Comparison of ENCODE assay signal across 14 cellular contexts in the genomic region with DNA sequence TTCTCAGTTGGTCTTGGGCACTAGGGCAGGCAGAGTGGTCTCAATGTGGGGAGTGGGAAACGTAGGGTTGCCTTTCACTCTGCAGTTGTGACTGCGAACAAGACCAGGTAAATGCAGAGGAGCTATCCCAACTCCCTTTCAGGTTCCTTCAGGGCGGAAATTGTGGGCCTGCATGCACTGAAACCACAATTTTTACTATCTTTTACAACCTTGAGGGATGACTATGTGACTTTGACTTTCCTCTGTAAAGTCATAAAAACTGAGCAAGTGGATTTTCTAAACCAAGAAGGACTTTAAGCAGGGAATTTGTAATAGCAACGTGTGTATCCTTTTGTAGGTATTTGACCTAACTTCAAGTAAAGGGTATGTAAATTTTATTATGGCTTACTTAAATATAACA.
DNase-seq lines count a peak whose midpoint lies in the region; TF ChIP-seq lines count a peak whose summit lies in the region.
"Had no signal": no experiment of that assay in that cellular context is flagged by ENCODE, and none has a peak within 500 bp of the region (broad histone marks: within the 10 kb centered on the region; RNA-seq: fewer than 3 reads in every experiment).

No MANE protein-coding gene starts in this region.

- no peak overlapping the region for H3K4me3 ChIP-seq in OCI-LY1 (ENCODE audit: low read depth, low read length, poor library complexity, severe bottlenecking)
- H3K4me3 ChIP-seq in hepatocyte, result no peak overlapping the region
- H3K4me3 ChIP-seq in spleen, result no peak overlapping the region
- H3K4me3 ChIP-seq: GM12878, HAP-1 had no signal

- no peak for TF ChIP-seq POLR2A in spleen (IDR thresholded peaks at IDR 0.05)

- BruUV-seq in Calu3 (replicated peaks; lab: Mats Ljungman, UMichigan), result no TSS peak

- no peak overlapping the region for H3K9ac ChIP-seq in OCI-LY1 (ENCODE audit: low read length)

- H3K27ac Mint-ChIP-seq in Calu3 (ENCODE audit: unreplicated experiment) (peak overlapping the region; percentile 77), progenitor cell of endocrine pancreas (peak overlapping the region; percentile 57)
- H3K27ac Mint-ChIP-seq: CD14-positive monocyte; CD8-positive, alpha-beta T cell had no signal

- 69% methylated on average over 4 of the region's 4 CpGs for WGBS in hepatocyte (ENCODE audit: low lambda C conversion rate, missing lambda C conversion rate)
- 64 to 84% (median 70%) methylated on average over 4 of the region's 4 CpGs for WGBS in spleen, 5 donors

- H3F3A ChIP-seq in OCI-LY1 (ENCODE audit: insufficient read depth, low read length), result no peaks in the 10 kb centered on the region

- H3K36me3 ChIP-seq in OCI-LY1 (ENCODE audit: insufficient read depth, low read length) (peaks cover 3% of the 10 kb centered on the region; the same call in 1 of the 2 replicates), hepatocyte (replicated peaks; ENCODE audit: insufficient read depth, low read depth) (no peaks in the 10 kb centered on the region), spleen (no peaks in the 10 kb centered on the region)
- H3K36me3 ChIP-seq: BE2C, HAP-1 had no signal

- TF ChIP-seq CTCF in Calu3 (IDR thresholded peaks at IDR 0.05; ENCODE audit: unreplicated experiment) (no peak), OCI-LY1 (IDR thresholded peaks at IDR 0.05; ENCODE audit: low read length) (no peak), hepatocyte (IDR thresholded peaks at IDR 0.05; ENCODE audit: poor library complexity) (no peak), progenitor cell of endocrine pancreas (IDR thresholded peaks at IDR 0.05; ENCODE audit: unreplicated experiment) (no peak), spleen (IDR thresholded peaks at IDR 0.05 in 8 of 11, conservative IDR thresholded peaks at IDR 0.05 in 3 of 11) (no peak)

- intact Hi-C loops in Calu3 (cut with micrococcal nuclease; ENCODE audit: unreplicated experiment) (loop anchor here (1.0 kb wide), 1 partner anchor 23 kb away; no protein-coding TSS in a partner anchor), spleen (cut with DNase I; ENCODE audit: low total_unique reads) (no loop called here)

- H3K79me2 ChIP-seq in OCI-LY1 (ENCODE audit: insufficient read depth, low read length), result no peaks in the 10 kb centered on the region
- no peaks in the 10 kb centered on the region for H3K79me2 ChIP-seq in hepatocyte

- H2AFZ ChIP-seq in OCI-LY1 (ENCODE audit: low read length), result peak overlapping the region; percentile 22; the same call in 1 of the 2 replicates
- no peak overlapping the region for H2AFZ ChIP-seq in hepatocyte

- H3K4me2 ChIP-seq in OCI-LY1 (ENCODE audit: low read length) (peak overlapping the region; percentile 34; the same call in 1 of the 2 replicates), hepatocyte (no peak overlapping the region)

- H3K27me3 ChIP-seq in OCI-LY1 (ENCODE audit: insufficient read depth, low read length), result no peaks in the 10 kb centered on the region
- no peaks in the 10 kb centered on the region for H3K27me3 ChIP-seq in hepatocyte
- H3K27me3 ChIP-seq in spleen (replicated peaks in 1 of 7), result no peaks in the 10 kb centered on the region
- H3K27me3 ChIP-seq: BE2C had no signal

- DNase-seq in Calu3, result no peak
- peak; percentile 9 for DNase-seq in hepatocyte (ENCODE audit: low spot score)
- no peak for DNase-seq in progenitor cell of endocrine pancreas (ENCODE audit: low spot score, unreplicated experiment)
- DNase-seq in NCI-H526 (lab: John Stamatoyannopoulos, UW), result no peak
- DNase-seq in spleen, result no peak
- no peak for DNase-seq in COLO668 (lab: John Stamatoyannopoulos, UW; ENCODE audit: unreplicated experiment)
- DNase-seq: BE2C; Caco-2; CD8-positive, alpha-beta T cell; IMR-90 had no signal

- H3K27me3 Mint-ChIP-seq in Calu3 (ENCODE audit: unreplicated experiment) (no peaks in the 10 kb centered on the region), progenitor cell of endocrine pancreas (no peaks in the 10 kb centered on the region)

- peaks cover 3% of the 10 kb centered on the region; the same call in 1 of the 2 replicates for H3K9me3 ChIP-seq in OCI-LY1 (ENCODE audit: low read length)
- no peaks in the 10 kb centered on the region for H3K9me3 ChIP-seq in hepatocyte (ENCODE audit: low read depth)
- H3K9me3 ChIP-seq in spleen, result peaks cover 0 to 7% (median 0%) of the 10 kb centered on the region in 8 donors
- H3K9me3 ChIP-seq: BE2C, Caco-2, HAP-1 had no signal

- H3K36me3 Mint-ChIP-seq in Calu3 (ENCODE audit: insufficient read depth, unreplicated experiment) (no peaks in the 10 kb centered on the region), progenitor cell of endocrine pancreas (ENCODE audit: insufficient read depth) (no peaks in the 10 kb centered on the region)
- H3K36me3 Mint-ChIP-seq: CD14-positive monocyte; CD8-positive, alpha-beta T cell had no signal

- H3K9me3 Mint-ChIP-seq in Calu3 (ENCODE audit: low read depth, unreplicated experiment), result peaks cover 5% of the 10 kb centered on the region
- peaks cover 8% of the 10 kb centered on the region for H3K9me3 Mint-ChIP-seq in progenitor cell of endocrine pancreas (ENCODE audit: low read depth)

- peaks cover 50% of the 10 kb centered on the region for H3K4me1 Mint-ChIP-seq in Calu3 (ENCODE audit: low read depth, unreplicated experiment)
- H3K4me1 Mint-ChIP-seq in progenitor cell of endocrine pancreas (ENCODE audit: low read depth), result peaks cover 6% of the 10 kb centered on the region
- H3K4me1 Mint-ChIP-seq: CD14-positive monocyte had no signal

- no peak overlapping the region for H3K4me3 Mint-ChIP-seq in Calu3 (ENCODE audit: low read depth, unreplicated experiment)
- H3K4me3 Mint-ChIP-seq in progenitor cell of endocrine pancreas (ENCODE audit: low read depth), result no peak overlapping the region
- H3K4me3 Mint-ChIP-seq: CD14-positive monocyte; CD8-positive, alpha-beta T cell had no signal

- H4K20me1 ChIP-seq in OCI-LY1 (ENCODE audit: insufficient read depth, low read length) (no peaks in the 10 kb centered on the region), hepatocyte (ENCODE audit: insufficient read depth, poor library complexity, severe bottlenecking) (no peaks in the 10 kb centered on the region)

- H3K9me2 ChIP-seq in OCI-LY1 (ENCODE audit: low read depth, low read length), result no peaks in the 10 kb centered on the region
- no peaks in the 10 kb centered on the region for H3K9me2 ChIP-seq in hepatocyte (replicated peaks; ENCODE audit: insufficient read depth)

- H3K27ac ChIP-seq in OCI-LY1 (ENCODE audit: low read depth, low read length, poor library complexity, severe bottlenecking) (peak overlapping the region; percentile 33), hepatocyte (peak overlapping the region; percentile 79), spleen (no peak overlapping the region)

- H3K4me1 ChIP-seq in OCI-LY1 (ENCODE audit: insufficient read depth, low read length, severe bottlenecking) (peaks cover 14% of the 10 kb centered on the region), hepatocyte (ENCODE audit: insufficient read depth) (no peaks in the 10 kb centered on the region), spleen (no peaks in the 10 kb centered on the region)
- H3K4me1 ChIP-seq: Caco-2, HAP-1 had no signal

- CTCF ChIA-PET in Calu3 (lab: Charles Lee), result interaction anchor here (1.3 kb wide), 1 partner anchor 13 kb away, joined by 3 read pairs; no protein-coding TSS in a partner anchor

Comparison
In these comparisons a context has a peak if more than half of its experiments do, and no peak if none do; other contexts are left out.
1. H3K27ac ChIP-seq: peak in OCI-LY1 (single experiment) and hepatocyte (single experiment); none in spleen (0 of 8).